Comparison of ENCODE assay signal across 10 cellular contexts in genomic region chr9:69181908-69182353, GRCh38. TPM values are rescaled to one million over a fixed set of nuclear protein-coding genes. Genes with fewer than 3 reads are reported as not detected.
DNase-seq lines count a peak whose midpoint lies in the region; ATAC-seq and TF ChIP-seq lines count a peak whose summit lies in the region.
"Had no signal": no experiment of that assay in that cellular context is flagged by ENCODE, and none has a peak within 500 bp of the region (broad histone marks: within the 10 kb centered on the region; RNA-seq: fewer than 3 reads in every experiment).

No MANE protein-coding gene starts in this region.

- no peak for DNase-seq in activated CD4-positive, alpha-beta T cell treated with anti-CD3 and anti-CD28 coated beads, Interleukin-2, amount 10 ng/mL, durations not matched to agents 24 days and 14 days
- DNase-seq in activated CD4-positive, alpha-beta T cell treated with anti-CD3 and anti-CD28 coated beads, Interleukin-2, amount 50 U/mL, for 4 hours = no peak
- DNase-seq in left lung = no peak
- DNase-seq in transverse colon = no peak
- no peak for DNase-seq in NCI-H1092 treated with DMSO at 0.1 percent for 48 hours (lab: John Stamatoyannopoulos, UW)
- no peak for DNase-seq in HPDE6-E6E7 (ENCODE audit: extremely low spot score)
- no peak for DNase-seq in activated effector memory CD4-positive, alpha-beta T cell treated with anti-CD3 and anti-CD28 coated beads, Interleukin-2, amount 50 U/mL, for 16 hours

- no peak for TF ChIP-seq POLR2A in transverse colon (IDR thresholded peaks at IDR 0.05)

- H3K9me3 ChIP-seq in left lung (no peaks in the 10 kb centered on the region), transverse colon (no peaks in the 10 kb centered on the region)
- H3K9me3 ChIP-seq: A549 had no signal

- peaks cover 50% of the 10 kb centered on the region for H3K4me1 Mint-ChIP-seq in activated CD4-positive, alpha-beta T cell treated with anti-CD3 and anti-CD28 coated beads, Interleukin-2, amount 10 ng/mL, durations not matched to agents 24 days and 14 days

- H3K36me3 Mint-ChIP-seq in activated CD4-positive, alpha-beta T cell treated with anti-CD3 and anti-CD28 coated beads, Interleukin-2, amount 10 ng/mL, durations not matched to agents 24 days and 14 days (ENCODE audit: low read depth) = peaks cover 10% of the 10 kb centered on the region
- H3K36me3 Mint-ChIP-seq: neural progenitor cell had no signal

- in situ Hi-C loops in transverse colon (cut with MboI; ENCODE audit: low pct_ligation_motif_present in 1 of 4, low pct_unique_long_range_greater_than_20kb in 1 of 4, low sequenced_read_pairs in 3 of 4) = loop anchor here in 1 of 4 donors (25.0 kb wide), 1 partner anchor 120 kb away; no protein-coding TSS in a partner anchor

- H3K27me3 Mint-ChIP-seq in activated CD4-positive, alpha-beta T cell treated with anti-CD3 and anti-CD28 coated beads, Interleukin-2, amount 10 ng/mL, durations not matched to agents 24 days and 14 days = no peaks in the 10 kb centered on the region

- ATAC-seq in left lung = no peak
- ATAC-seq: A549 had no signal

- H3K27me3 ChIP-seq in left lung = no peaks in the 10 kb centered on the region
- no peaks in the 10 kb centered on the region for H3K27me3 ChIP-seq in transverse colon
- H3K27me3 ChIP-seq: neural progenitor cell had no signal

- H3K36me3 ChIP-seq in left lung (no peaks in the 10 kb centered on the region), transverse colon (no peaks in the 10 kb centered on the region)
- H3K36me3 ChIP-seq: neural progenitor cell had no signal

- WGBS in transverse colon (ENCODE audit: low coverage in 1 of 2), 2 donors = 58% methylated on average over 4 of the region's 4 CpGs

- H3K27ac Mint-ChIP-seq in activated CD4-positive, alpha-beta T cell treated with anti-CD3 and anti-CD28 coated beads, Interleukin-2, amount 10 ng/mL, durations not matched to agents 24 days and 14 days = peak overlapping the region; percentile 3
- H3K27ac Mint-ChIP-seq: neural progenitor cell had no signal

- H3K4me1 ChIP-seq in left lung (peaks cover 25 to 66% of the 10 kb centered on the region in 2 donors), transverse colon (peaks cover 0 to 48% (median 27%) of the 10 kb centered on the region in 4 donors)

- peak overlapping the region; percentile 67 for H3K27ac ChIP-seq in angular gyrus (ENCODE audit: low read depth, low read length)
- H3K27ac ChIP-seq in left lung = peak overlapping the region; percentile 71 to 76
- peak overlapping the region; percentile 22 to 39 (median 35) for H3K27ac ChIP-seq in transverse colon
- H3K27ac ChIP-seq: neural progenitor cell had no signal

- H3K9me3 Mint-ChIP-seq in activated CD4-positive, alpha-beta T cell treated with anti-CD3 and anti-CD28 coated beads, Interleukin-2, amount 10 ng/mL, durations not matched to agents 24 days and 14 days = no peaks in the 10 kb centered on the region
- H3K9me3 Mint-ChIP-seq: neural progenitor cell had no signal

- peak overlapping the region; percentile 33 for H3K4me3 Mint-ChIP-seq in activated CD4-positive, alpha-beta T cell treated with anti-CD3 and anti-CD28 coated beads, Interleukin-2, amount 10 ng/mL, durations not matched to agents 24 days and 14 days
- H3K4me3 Mint-ChIP-seq: neural progenitor cell had no signal

- no peak for TF ChIP-seq CTCF in left lung (IDR thresholded peaks at IDR 0.05)
- TF ChIP-seq CTCF in transverse colon (IDR thresholded peaks at IDR 0.05) = no peak

- no peak overlapping the region for H3K4me3 ChIP-seq in left lung
- H3K4me3 ChIP-seq in transverse colon = no peak overlapping the region
- H3K4me3 ChIP-seq: A549, neural progenitor cell had no signal

- no peak for TF ChIP-seq EP300 in transverse colon (IDR thresholded peaks at IDR 0.05; ENCODE audit: low read depth)

- intact Hi-C loops in activated CD4-positive, alpha-beta T cell treated with anti-CD3 and anti-CD28 coated beads, Interleukin-2, amount 10 ng/mL, durations not matched to agents 24 days and 14 days (cut with micrococcal nuclease) = no loop called here
- intact Hi-C loops in left lung (cut with DNase I) (no loop called here), transverse colon (cut with DNase I; ENCODE audit: low total_unique reads) (no loop called here)

RNA-seq across cellular contexts. Expression of gene TJP2, which starts 7.9 kb away (rescaled TPM):
- 18.0 and 19.4 TPM in 2 replicates for total RNA-seq in activated CD4-positive, alpha-beta T cell treated with anti-CD3 and anti-CD28 coated beads, Interleukin-2, amount 10 ng/mL, durations not matched to agents 24 days and 14 days
- total RNA-seq in left lung (100 to 1,000 TPM in 1 of 2 donors, 10 to 100 TPM in 1; 93.0 to 116 TPM), transverse colon (100 to 1,000 TPM; 128 to 282 (median 202) TPM)
